Comparison of ENCODE assay signal across 8 cellular contexts in genomic region chr3:107753494-107753893, GRCh38.
DNase-seq lines count a peak whose midpoint lies in the region; ATAC-seq, FAIRE-seq and TF ChIP-seq lines count a peak whose summit lies in the region.

No MANE protein-coding gene starts in this region.

- H3K9ac ChIP-seq in OCI-LY1 (ENCODE audit: low read length), result no peak overlapping the region

- no peaks in the 10 kb centered on the region for H4K20me1 ChIP-seq in OCI-LY1 (ENCODE audit: insufficient read depth, low read length)

- no peak overlapping the region for H2AFZ ChIP-seq in OCI-LY1 (ENCODE audit: low read length)

- H3K79me2 ChIP-seq in OCI-LY1 (ENCODE audit: insufficient read depth, low read length), result no peaks in the 10 kb centered on the region

- H3K27ac ChIP-seq in OCI-LY1 (ENCODE audit: low read depth, low read length, poor library complexity, severe bottlenecking), result no peak overlapping the region

- H3K4me2 ChIP-seq in OCI-LY1 (ENCODE audit: low read length), result no peak overlapping the region

- TF ChIP-seq CTCF in OCI-LY1 (IDR thresholded peaks at IDR 0.05; ENCODE audit: low read length), result peak; percentile 58
- peak; percentile 61 for TF ChIP-seq CTCF in cardiac fibroblast (IDR thresholded peaks at IDR 0.05; ENCODE audit: low read depth, low read length)

- H3K4me3 ChIP-seq in OCI-LY1 (ENCODE audit: low read depth, low read length, poor library complexity, severe bottlenecking) (no peak overlapping the region), cardiac fibroblast (replicated peaks in 1 of 2; ENCODE audit: low read depth in 2 of 2, low read length in 2 of 2) (no peak overlapping the region)

- no peaks in the 10 kb centered on the region for H3K9me2 ChIP-seq in OCI-LY1 (ENCODE audit: low read depth, low read length)

- H3K36me3 ChIP-seq in OCI-LY1 (ENCODE audit: insufficient read depth, low read length), result peaks cover 8% of the 10 kb centered on the region; the same call in 1 of the 2 replicates

- H3K4me1 ChIP-seq in OCI-LY1 (ENCODE audit: insufficient read depth, low read length, severe bottlenecking), result no peaks in the 10 kb centered on the region

- DNase-seq in activated CD4-positive, alpha-beta T cell treated with anti-CD3 and anti-CD28 coated beads for 48 hours, result peak; percentile 36
- no peak for DNase-seq in activated CD4-positive, alpha-beta T cell treated with anti-CD3 and anti-CD28 coated beads, Interleukin-2, amount 50 U/mL, for 1 hour
- DNase-seq in cardiac fibroblast (ENCODE audit: low read depth in 2 of 2) (peak; percentile 48 to 57), left lobe of liver (ENCODE audit: low spot score) (peak; percentile 48), urothelium cell line (ENCODE audit: low spot score) (peak; percentile 40)

- FAIRE-seq in urothelium cell line (lab: Jason Lieb, UNC), result no peak

- H3F3A ChIP-seq in OCI-LY1 (ENCODE audit: insufficient read depth, low read length), result no peaks in the 10 kb centered on the region

- ATAC-seq in HG03442 (IDR thresholded peaks at IDR 0.05; ENCODE audit: unreplicated experiment), result peak; percentile 59
- ATAC-seq in left lobe of liver, result peak; percentile 98
- ATAC-seq in GM19023 (IDR thresholded peaks at IDR 0.05; ENCODE audit: unreplicated experiment), result no peak

- H3K27me3 ChIP-seq in OCI-LY1 (ENCODE audit: insufficient read depth, low read length), result no peaks in the 10 kb centered on the region

- H3K9me3 ChIP-seq in OCI-LY1 (ENCODE audit: low read length), result no peaks in the 10 kb centered on the region
